ENCODE assay signal across 8 cellular contexts in genomic region chr11:64304316-64305072, GRCh38. TPM values are rescaled to one million over a fixed set of nuclear protein-coding genes. Genes with fewer than 3 reads are reported as not detected.
DNase-seq lines count a peak whose midpoint lies in the region; ATAC-seq, FAIRE-seq and TF ChIP-seq lines count a peak whose summit lies in the region.

No MANE protein-coding gene starts in this region.

- peaks cover 30% of the 10 kb centered on the region for H3K4me1 ChIP-seq in keratinocyte (ENCODE audit: control insufficient read depth, extremely low read depth, insufficient read depth, low read length)

- peak; percentile 62 for FAIRE-seq in keratinocyte (lab: Jason Lieb, UNC)

- H3K9me3 ChIP-seq in keratinocyte (ENCODE audit: control insufficient read depth, low read depth, low read length): no peaks in the 10 kb centered on the region

- peak overlapping the region; percentile 92 for H3K4me2 ChIP-seq in keratinocyte (ENCODE audit: control insufficient read depth, extremely low read depth, insufficient read depth, low read depth, low read length)

- H3K36me3 ChIP-seq in keratinocyte (ENCODE audit: control insufficient read depth in 2 of 2, extremely low read depth in 1 of 2, insufficient read depth in 2 of 2, low read length in 2 of 2): no peaks in the 10 kb centered on the region

- TF ChIP-seq CTCF in AG09319 (IDR thresholded peaks at IDR 0.05; ENCODE audit: low read depth, low read length) (peak; percentile 90), keratinocyte (optimal IDR thresholded peaks at IDR 0.05 in 1 of 3, IDR thresholded peaks at IDR 0.05 in 1 of 3, conservative IDR thresholded peaks at IDR 0.05 in 1 of 3; ENCODE audit: extremely low read depth in 1 of 3, insufficient read depth in 2 of 3, low read length in 3 of 3) (peak; percentile 89 to 96 (median 94))

- no peaks in the 10 kb centered on the region for H4K20me1 ChIP-seq in keratinocyte (ENCODE audit: control insufficient read depth, extremely low read depth, insufficient read depth, low read length)

- peak overlapping the region; percentile 58 to 78 (median 78) for H3K4me3 ChIP-seq in keratinocyte (ENCODE audit: control insufficient read depth in 2 of 3, extremely low read depth in 1 of 3, insufficient read depth in 2 of 3, low read depth in 1 of 3, low read length in 3 of 3)

- no peaks in the 10 kb centered on the region for H3K9me1 ChIP-seq in keratinocyte (ENCODE audit: control insufficient read depth, extremely low read depth, insufficient read depth, low read length)

- peak overlapping the region; percentile 85 for H3K27ac ChIP-seq in keratinocyte (ENCODE audit: control insufficient read depth, insufficient read depth, low read length)

- H2AFZ ChIP-seq in keratinocyte (ENCODE audit: control insufficient read depth, low read length): peak overlapping the region; percentile 42

- DNase-seq in AG09319 (ENCODE audit: extremely low read depth, low read depth) (peak; percentile 63), NCI-H345 (lab: John Stamatoyannopoulos, UW) (peak; percentile 95), keratinocyte (ENCODE audit: low read depth, low spot score) (no peak)
- peak; percentile 82 for DNase-seq in activated CD4-positive, CD25-positive, alpha-beta regulatory T cell treated with anti-CD3 and anti-CD28 coated beads, Interleukin-2, amount 50 U/mL, for 16 hours (ENCODE audit: low read depth, low spot score)
- peak; percentile 85 for DNase-seq in central memory CD4-positive, alpha-beta T cell
- peak; percentile 88 to 92 for DNase-seq in stimulated activated CD4-positive, alpha-beta T cell treated with anti-CD3 and anti-CD28 coated beads, Interleukin-15, amount 100 ng/mL, for 1 hour (ENCODE audit: low read depth in 1 of 2, low spot score in 1 of 2)

- H3K27me3 ChIP-seq in keratinocyte (ENCODE audit: control insufficient read depth, extremely low read depth, insufficient read depth, low read length): peaks cover 15% of the 10 kb centered on the region

- dilution Hi-C loops in keratinocyte (cut with MboI; ENCODE audit: extremely low pct_ligation_motif_present, low sequenced_read_pairs): no loop called here

- ATAC-seq in GM18909 (IDR thresholded peaks at IDR 0.05; ENCODE audit: poor library complexity, unreplicated experiment) (peak; percentile 34), HG03196 (IDR thresholded peaks at IDR 0.05; ENCODE audit: unreplicated experiment) (peak; percentile 32)

- H3K79me2 ChIP-seq in keratinocyte (ENCODE audit: control insufficient read depth, insufficient read depth, low read length): peaks cover 19% of the 10 kb centered on the region

- H3K9ac ChIP-seq in keratinocyte (ENCODE audit: control insufficient read depth, extremely low read depth, insufficient read depth, low read length): peak overlapping the region; percentile 80

RNA-seq across cellular contexts. Expression of gene ESRRA, which starts 0.8 kb away (rescaled TPM):
- 20.8 to 33.9 TPM (median 25.9 TPM) in 3 replicates for polyA plus RNA-seq in keratinocyte
- polyA plus RNA-seq in keratinocyte (2011; ENCODE audit: low read depth): 6.2 TPM
- polyA plus RNA-seq in keratinocyte (2011; cell fraction: cytosol; rRNA removed): 13.5 and 32.9 TPM in 2 replicates
- 26.2 and 37.4 TPM in 2 replicates for polyA plus RNA-seq in keratinocyte (2011; cell fraction: nucleus; rRNA removed)
- 31.4 and 31.7 TPM in 2 replicates for polyA plus RNA-seq in keratinocyte (2012; ENCODE audit: low replicate concordance)
- 9.4 to 20.5 TPM (median 17.5 TPM) in 3 replicates for polyA minus RNA-seq in keratinocyte
- polyA minus RNA-seq in keratinocyte (2011; cell fraction: cytosol; rRNA and poly(A)+ RNA removed): 58.5 TPM
- 18.3 and 22.3 TPM in 2 replicates for polyA minus RNA-seq in keratinocyte (2011; cell fraction: nucleus; rRNA and poly(A)+ RNA removed)

RNA-seq across cellular contexts. Expression of gene CATSPERZ, which starts 4.3 kb away (rescaled TPM):
- polyA plus RNA-seq in keratinocyte: 0.17 to 0.29 TPM (median 0.19 TPM) in 3 replicates
- not detected for polyA plus RNA-seq in keratinocyte (2011; ENCODE audit: low read depth)
- polyA plus RNA-seq in keratinocyte (2011; cell fraction: cytosol; rRNA removed): 0.15 and 0.23 TPM in 2 replicates
- not detected in 2 replicates for polyA plus RNA-seq in keratinocyte (2011; cell fraction: nucleus; rRNA removed)
- polyA plus RNA-seq in keratinocyte (2012; ENCODE audit: low replicate concordance): 0.28 TPM in 1 of 2 replicates, not detected in the other
- polyA minus RNA-seq in keratinocyte: not detected in 3 replicates
- not detected for polyA minus RNA-seq in keratinocyte (2011; cell fraction: cytosol; rRNA and poly(A)+ RNA removed)
- not detected in 2 replicates for polyA minus RNA-seq in keratinocyte (2011; cell fraction: nucleus; rRNA and poly(A)+ RNA removed)

RNA-seq across cellular contexts. Expression of gene TRMT112, which starts 12.9 kb away (rescaled TPM):
- 238 to 408 TPM (median 297 TPM) in 3 replicates for polyA plus RNA-seq in keratinocyte
- polyA plus RNA-seq in keratinocyte (2011; ENCODE audit: low read depth): 46.0 TPM
- polyA plus RNA-seq in keratinocyte (2011; cell fraction: cytosol; rRNA removed): 221 and 340 TPM in 2 replicates
- polyA plus RNA-seq in keratinocyte (2011; cell fraction: nucleus; rRNA removed): 140 and 145 TPM in 2 replicates
- polyA plus RNA-seq in keratinocyte (2012; ENCODE audit: low replicate concordance): 333 and 344 TPM in 2 replicates
- polyA minus RNA-seq in keratinocyte: 54.1 to 102 TPM (median 58.6 TPM) in 3 replicates
- polyA minus RNA-seq in keratinocyte (2011; cell fraction: cytosol; rRNA and poly(A)+ RNA removed): 173 TPM
- 23.8 and 26.3 TPM in 2 replicates for polyA minus RNA-seq in keratinocyte (2011; cell fraction: nucleus; rRNA and poly(A)+ RNA removed)

RNA-seq across cellular contexts. Expression of gene KCNK4, which starts 13.4 kb away (rescaled TPM):
- polyA plus RNA-seq in keratinocyte: not detected in 3 replicates
- not detected for polyA plus RNA-seq in keratinocyte (2011; ENCODE audit: low read depth)
- not detected in 2 replicates for polyA plus RNA-seq in keratinocyte (2011; cell fraction: cytosol; rRNA removed)
- not detected in 2 replicates for polyA plus RNA-seq in keratinocyte (2011; cell fraction: nucleus; rRNA removed)
- polyA plus RNA-seq in keratinocyte (2012; ENCODE audit: low replicate concordance): not detected in 2 replicates
- not detected in 3 replicates for polyA minus RNA-seq in keratinocyte
- not detected for polyA minus RNA-seq in keratinocyte (2011; cell fraction: cytosol; rRNA and poly(A)+ RNA removed)
- not detected in 2 replicates for polyA minus RNA-seq in keratinocyte (2011; cell fraction: nucleus; rRNA and poly(A)+ RNA removed)

RNA-seq across cellular contexts. Expression of gene PRDX5, which starts 13.4 kb away (rescaled TPM):
- polyA plus RNA-seq in keratinocyte: 590 to 817 TPM (median 591 TPM) in 3 replicates
- polyA plus RNA-seq in keratinocyte (2011; ENCODE audit: low read depth): 124 TPM
- 440 and 697 TPM in 2 replicates for polyA plus RNA-seq in keratinocyte (2011; cell fraction: cytosol; rRNA removed)
- 319 and 355 TPM in 2 replicates for polyA plus RNA-seq in keratinocyte (2011; cell fraction: nucleus; rRNA removed)
- 463 and 515 TPM in 2 replicates for polyA plus RNA-seq in keratinocyte (2012; ENCODE audit: low replicate concordance)
- 146 to 217 TPM (median 180 TPM) in 3 replicates for polyA minus RNA-seq in keratinocyte
- 299 TPM for polyA minus RNA-seq in keratinocyte (2011; cell fraction: cytosol; rRNA and poly(A)+ RNA removed)
- polyA minus RNA-seq in keratinocyte (2011; cell fraction: nucleus; rRNA and poly(A)+ RNA removed): 43.8 and 51.7 TPM in 2 replicates
